29 cellular contexts compared by ENCODE assay signal in the genomic region with DNA sequence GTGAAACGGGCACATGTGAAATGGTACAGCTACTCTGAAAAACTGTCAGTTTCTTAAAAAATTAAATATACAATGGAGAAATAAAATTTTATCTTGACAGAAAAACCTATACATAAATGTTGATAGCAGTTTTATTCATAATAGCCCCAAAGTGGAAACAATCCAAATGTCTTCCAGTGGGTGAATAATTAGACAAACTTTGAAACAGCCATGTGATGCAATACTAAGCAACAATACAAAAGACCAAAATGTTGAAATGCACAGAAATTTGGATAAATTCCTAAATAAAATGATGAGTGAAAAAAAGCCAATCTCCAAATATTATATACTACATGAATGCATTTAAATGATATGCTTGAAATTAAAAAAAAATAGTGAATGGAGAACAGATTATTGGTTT.
"Had no signal": no experiment of that assay in that cellular context is flagged by ENCODE, and none has a peak within 500 bp of the region (broad histone marks: within the 10 kb centered on the region; RNA-seq: fewer than 3 reads in every experiment).

No MANE protein-coding gene starts in this region.

- H3K4me1 ChIP-seq: adrenal gland, heart right ventricle, prostate gland, right atrium auricular region, thyroid gland, upper lobe of right lung had no signal

- H3K27ac ChIP-seq: adrenal gland, heart right ventricle, ovary, prostate gland, right atrium auricular region, skin epidermis, thyroid gland, upper lobe of right lung, WERI-Rb-1 had no signal

- FAIRE-seq: astrocyte, keratinocyte, TTC549 had no signal

- H3K4me1 Mint-ChIP-seq: activated T-helper 17 cell treated with anti-CD3 and anti-CD28 coated beads, Interleukin-2, amount 50 U/mL, for 72 hours; naive thymus-derived CD8-positive, alpha-beta T cell had no signal

- H3K9me3 ChIP-seq: adrenal gland, ovary, prostate gland, thyroid gland, upper lobe of right lung had no signal

- H3K4me3 Mint-ChIP-seq: activated CD8-positive, alpha-beta T cell treated with anti-CD3 and anti-CD28 coated beads, Interleukin-2, amount 10 ng/mL, durations not matched to agents 7 days and 5 days; activated T-helper 17 cell treated with anti-CD3 and anti-CD28 coated beads, Interleukin-2, amount 50 U/mL, for 72 hours; dendritic cell treated with granulocyte-macrophage colony-stimulating factor and Interleukin-4, amounts not matched to agents 40 ng/mL and 50 ng/mL, for 4 days; naive thymus-derived CD8-positive, alpha-beta T cell; stimulated activated naive CD8-positive, alpha-beta T cell treated with anti-CD3 and anti-CD28 coated beads, Interleukin-15, Interleukin-2, amounts not matched to agents 100 ng/mL and 50 ng/mL, for 24 hours had no signal

- H3K4me3 ChIP-seq: adrenal gland, heart right ventricle, lung, ovary, prostate gland, right atrium auricular region, skin epidermis, thyroid gland, upper lobe of right lung had no signal

- H3K27ac Mint-ChIP-seq: activated CD8-positive, alpha-beta T cell treated with anti-CD3 and anti-CD28 coated beads, Interleukin-2, amount 10 ng/mL, durations not matched to agents 7 days and 5 days; activated naive CD4-positive, alpha-beta T cell treated with anti-CD3 and anti-CD28 coated beads, Interleukin-2, amount 50 U/mL, for 72 hours; activated T-helper 17 cell treated with anti-CD3 and anti-CD28 coated beads, Interleukin-2, amount 50 U/mL, for 72 hours; dendritic cell treated with granulocyte-macrophage colony-stimulating factor and Interleukin-4, amounts not matched to agents 40 ng/mL and 50 ng/mL, for 4 days; naive thymus-derived CD8-positive, alpha-beta T cell; stimulated activated naive CD8-positive, alpha-beta T cell treated with anti-CD3 and anti-CD28 coated beads, Interleukin-15, Interleukin-2, amounts not matched to agents 100 ng/mL and 50 ng/mL, for 24 hours had no signal

- DNase-seq: activated CD4-positive, alpha-beta T cell treated with anti-CD3 and anti-CD28 coated beads, Interleukin-2, amount 50 U/mL, for 1 hour; activated CD4-positive, CD25-positive, alpha-beta regulatory T cell treated with anti-CD3 and anti-CD28 coated beads, Interleukin-2, amount 50 U/mL, for 72 hours; activated CD8-positive, alpha-beta T cell treated with anti-CD3 and anti-CD28 coated beads, Interleukin-2, amount 10 ng/mL, durations not matched to agents 7 days and 5 days; activated T-cell treated with anti-CD3 and anti-CD28 coated beads, Interleukin-2, amount 50 U/mL, for 1 hour; adrenal gland; cerebellar nuclear complex; effector CD8-positive, alpha-beta T cell; erythroblast; heart right ventricle; left colon; naive thymus-derived CD8-positive, alpha-beta T cell; ovary; stimulated activated CD4-positive, alpha-beta T cell treated with anti-CD3 and anti-CD28 coated beads, Interleukin-1b, Interleukin-23, amount 100 ng/mL, for 48 hours; substantia nigra; T-helper 1 cell; thyroid gland; upper lobe of right lung; WERI-Rb-1 had no signal

- H3K27me3 Mint-ChIP-seq: activated T-helper 17 cell treated with anti-CD3 and anti-CD28 coated beads, Interleukin-2, amount 50 U/mL, for 72 hours; dendritic cell treated with granulocyte-macrophage colony-stimulating factor and Interleukin-4, amounts not matched to agents 40 ng/mL and 50 ng/mL, for 4 days; naive thymus-derived CD8-positive, alpha-beta T cell; stimulated activated naive CD8-positive, alpha-beta T cell treated with anti-CD3 and anti-CD28 coated beads, Interleukin-15, Interleukin-2, amounts not matched to agents 100 ng/mL and 50 ng/mL, for 24 hours had no signal

- H3K36me3 Mint-ChIP-seq: activated naive CD4-positive, alpha-beta T cell treated with anti-CD3 and anti-CD28 coated beads, Interleukin-2, amount 50 U/mL, for 72 hours; naive thymus-derived CD8-positive, alpha-beta T cell had no signal

- H3K36me3 ChIP-seq: adrenal gland, heart right ventricle, ovary, prostate gland, right atrium auricular region, thyroid gland, upper lobe of right lung, WERI-Rb-1 had no signal

- ATAC-seq: activated CD8-positive, alpha-beta T cell treated with anti-CD3 and anti-CD28 coated beads, Interleukin-2, amount 10 ng/mL, durations not matched to agents 7 days and 5 days; activated naive CD4-positive, alpha-beta T cell treated with anti-CD3 and anti-CD28 coated beads, Interleukin-2, amount 50 U/mL, for 72 hours; activated T-helper 17 cell treated with anti-CD3 and anti-CD28 coated beads, Interleukin-2, amount 50 U/mL, for 72 hours; heart right ventricle; left colon; naive thymus-derived CD8-positive, alpha-beta T cell; upper lobe of right lung had no signal

- H3K27me3 ChIP-seq: adrenal gland, heart right ventricle, ovary, right atrium auricular region, thyroid gland, upper lobe of right lung had no signal
